1 cellular context compared by ENCODE assay signal in the genomic region with DNA sequence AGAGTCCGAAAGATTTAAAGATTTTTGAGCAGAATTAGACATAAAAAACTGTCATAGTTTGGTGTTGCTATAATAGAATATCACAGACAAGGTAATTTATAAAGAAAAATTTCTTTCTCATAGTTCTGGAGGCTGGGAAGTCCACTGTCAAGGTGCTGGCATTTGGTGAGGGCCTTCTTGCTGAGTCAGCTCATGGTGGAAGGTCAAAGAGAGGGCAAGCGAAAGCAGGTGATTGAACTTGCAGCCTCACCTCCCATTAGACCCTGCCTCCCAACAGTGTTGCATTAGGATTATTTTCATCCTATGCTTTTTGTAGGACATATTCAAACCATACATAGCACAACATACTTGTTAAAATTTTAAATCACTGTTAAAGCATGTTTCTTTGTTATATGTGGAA.
TF ChIP-seq lines count a peak whose summit lies in the region.

No MANE protein-coding gene starts in this region.

TF ChIP-seq in WTC11, 78 proteins besides CTCF, POLR2A, EP300 and RAD21:
- TF ChIP-seq, protein P1, sequence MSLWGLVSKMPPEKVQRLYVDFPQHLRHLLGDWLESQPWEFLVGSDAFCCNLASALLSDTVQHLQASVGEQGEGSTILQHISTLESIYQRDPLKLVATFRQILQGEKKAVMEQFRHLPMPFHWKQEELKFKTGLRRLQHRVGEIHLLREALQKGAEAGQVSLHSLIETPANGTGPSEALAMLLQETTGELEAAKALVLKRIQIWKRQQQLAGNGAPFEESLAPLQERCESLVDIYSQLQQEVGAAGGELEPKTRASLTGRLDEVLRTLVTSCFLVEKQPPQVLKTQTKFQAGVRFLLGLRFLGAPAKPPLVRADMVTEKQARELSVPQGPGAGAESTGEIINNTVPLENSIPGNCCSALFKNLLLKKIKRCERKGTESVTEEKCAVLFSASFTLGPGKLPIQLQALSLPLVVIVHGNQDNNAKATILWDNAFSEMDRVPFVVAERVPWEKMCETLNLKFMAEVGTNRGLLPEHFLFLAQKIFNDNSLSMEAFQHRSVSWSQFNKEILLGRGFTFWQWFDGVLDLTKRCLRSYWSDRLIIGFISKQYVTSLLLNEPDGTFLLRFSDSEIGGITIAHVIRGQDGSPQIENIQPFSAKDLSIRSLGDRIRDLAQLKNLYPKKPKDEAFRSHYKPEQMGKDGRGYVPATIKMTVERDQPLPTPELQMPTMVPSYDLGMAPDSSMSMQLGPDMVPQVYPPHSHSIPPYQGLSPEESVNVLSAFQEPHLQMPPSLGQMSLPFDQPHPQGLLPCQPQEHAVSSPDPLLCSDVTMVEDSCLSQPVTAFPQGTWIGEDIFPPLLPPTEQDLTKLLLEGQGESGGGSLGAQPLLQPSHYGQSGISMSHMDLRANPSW (CRISPR knock-in tag; conservative IDR thresholded peaks at IDR 0.05; ENCODE audit: low read depth) = no peak
- TF ChIP-seq CREM (CRISPR knock-in tag; IDR thresholded peaks at IDR 0.05) (no peak), FOXJ3 (CRISPR knock-in tag; IDR thresholded peaks at IDR 0.05; ENCODE audit: borderline replicate concordance) (no peak), MXD4 (CRISPR knock-in tag; IDR thresholded peaks at IDR 0.05; ENCODE audit: borderline replicate concordance) (no peak), GRHL2 (CRISPR knock-in tag; IDR thresholded peaks at IDR 0.05; ENCODE audit: insufficient replicate concordance, severe bottlenecking) (no peak), SMAD3 (CRISPR knock-in tag; IDR thresholded peaks at IDR 0.05; ENCODE audit: borderline replicate concordance) (no peak), ETV6 (CRISPR knock-in tag; IDR thresholded peaks at IDR 0.05) (no peak)
- TF ChIP-seq, protein P2, sequence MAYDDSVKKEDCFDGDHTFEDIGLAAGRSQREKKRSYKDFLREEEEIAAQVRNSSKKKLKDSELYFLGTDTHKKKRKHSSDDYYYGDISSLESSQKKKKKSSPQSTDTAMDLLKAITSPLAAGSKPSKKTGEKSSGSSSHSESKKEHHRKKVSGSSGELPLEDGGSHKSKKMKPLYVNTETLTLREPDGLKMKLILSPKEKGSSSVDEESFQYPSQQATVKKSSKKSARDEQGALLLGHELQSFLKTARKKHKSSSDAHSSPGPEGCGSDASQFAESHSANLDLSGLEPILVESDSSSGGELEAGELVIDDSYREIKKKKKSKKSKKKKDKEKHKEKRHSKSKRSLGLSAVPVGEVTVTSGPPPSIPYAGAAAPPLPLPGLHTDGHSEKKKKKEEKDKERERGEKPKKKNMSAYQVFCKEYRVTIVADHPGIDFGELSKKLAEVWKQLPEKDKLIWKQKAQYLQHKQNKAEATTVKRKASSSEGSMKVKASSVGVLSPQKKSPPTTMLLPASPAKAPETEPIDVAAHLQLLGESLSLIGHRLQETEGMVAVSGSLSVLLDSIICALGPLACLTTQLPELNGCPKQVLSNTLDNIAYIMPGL (CRISPR knock-in tag; IDR thresholded peaks at IDR 0.05) = no peak
- TF ChIP-seq, protein P3, sequence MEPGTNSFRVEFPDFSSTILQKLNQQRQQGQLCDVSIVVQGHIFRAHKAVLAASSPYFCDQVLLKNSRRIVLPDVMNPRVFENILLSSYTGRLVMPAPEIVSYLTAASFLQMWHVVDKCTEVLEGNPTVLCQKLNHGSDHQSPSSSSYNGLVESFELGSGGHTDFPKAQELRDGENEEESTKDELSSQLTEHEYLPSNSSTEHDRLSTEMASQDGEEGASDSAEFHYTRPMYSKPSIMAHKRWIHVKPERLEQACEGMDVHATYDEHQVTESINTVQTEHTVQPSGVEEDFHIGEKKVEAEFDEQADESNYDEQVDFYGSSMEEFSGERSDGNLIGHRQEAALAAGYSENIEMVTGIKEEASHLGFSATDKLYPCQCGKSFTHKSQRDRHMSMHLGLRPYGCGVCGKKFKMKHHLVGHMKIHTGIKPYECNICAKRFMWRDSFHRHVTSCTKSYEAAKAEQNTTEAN (CRISPR knock-in tag; IDR thresholded peaks at IDR 0.05) = no peak
- TF ChIP-seq, protein P4, sequence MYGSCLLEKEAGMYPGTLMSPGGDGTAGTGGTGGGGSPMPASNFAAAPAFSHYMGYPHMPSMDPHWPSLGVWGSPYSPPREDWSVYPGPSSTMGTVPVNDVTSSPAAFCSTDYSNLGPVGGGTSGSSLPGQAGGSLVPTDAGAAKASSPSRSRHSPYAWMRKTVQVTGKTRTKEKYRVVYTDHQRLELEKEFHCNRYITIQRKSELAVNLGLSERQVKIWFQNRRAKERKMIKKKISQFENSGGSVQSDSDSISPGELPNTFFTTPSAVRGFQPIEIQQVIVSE (CRISPR knock-in tag; IDR thresholded peaks at IDR 0.05; ENCODE audit: borderline replicate concordance) = no peak
- TF ChIP-seq, protein P5, sequence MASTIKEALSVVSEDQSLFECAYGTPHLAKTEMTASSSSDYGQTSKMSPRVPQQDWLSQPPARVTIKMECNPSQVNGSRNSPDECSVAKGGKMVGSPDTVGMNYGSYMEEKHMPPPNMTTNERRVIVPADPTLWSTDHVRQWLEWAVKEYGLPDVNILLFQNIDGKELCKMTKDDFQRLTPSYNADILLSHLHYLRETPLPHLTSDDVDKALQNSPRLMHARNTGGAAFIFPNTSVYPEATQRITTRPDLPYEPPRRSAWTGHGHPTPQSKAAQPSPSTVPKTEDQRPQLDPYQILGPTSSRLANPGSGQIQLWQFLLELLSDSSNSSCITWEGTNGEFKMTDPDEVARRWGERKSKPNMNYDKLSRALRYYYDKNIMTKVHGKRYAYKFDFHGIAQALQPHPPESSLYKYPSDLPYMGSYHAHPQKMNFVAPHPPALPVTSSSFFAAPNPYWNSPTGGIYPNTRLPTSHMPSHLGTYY (CRISPR knock-in tag; IDR thresholded peaks at IDR 0.05) = no peak
- TF ChIP-seq, protein P6, sequence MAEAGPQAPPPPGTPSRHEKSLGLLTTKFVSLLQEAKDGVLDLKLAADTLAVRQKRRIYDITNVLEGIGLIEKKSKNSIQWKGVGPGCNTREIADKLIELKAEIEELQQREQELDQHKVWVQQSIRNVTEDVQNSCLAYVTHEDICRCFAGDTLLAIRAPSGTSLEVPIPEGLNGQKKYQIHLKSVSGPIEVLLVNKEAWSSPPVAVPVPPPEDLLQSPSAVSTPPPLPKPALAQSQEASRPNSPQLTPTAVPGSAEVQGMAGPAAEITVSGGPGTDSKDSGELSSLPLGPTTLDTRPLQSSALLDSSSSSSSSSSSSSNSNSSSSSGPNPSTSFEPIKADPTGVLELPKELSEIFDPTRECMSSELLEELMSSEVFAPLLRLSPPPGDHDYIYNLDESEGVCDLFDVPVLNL (CRISPR knock-in tag; IDR thresholded peaks at IDR 0.05; ENCODE audit: borderline replicate concordance, low read depth) = no peak
- TF ChIP-seq, protein P7, sequence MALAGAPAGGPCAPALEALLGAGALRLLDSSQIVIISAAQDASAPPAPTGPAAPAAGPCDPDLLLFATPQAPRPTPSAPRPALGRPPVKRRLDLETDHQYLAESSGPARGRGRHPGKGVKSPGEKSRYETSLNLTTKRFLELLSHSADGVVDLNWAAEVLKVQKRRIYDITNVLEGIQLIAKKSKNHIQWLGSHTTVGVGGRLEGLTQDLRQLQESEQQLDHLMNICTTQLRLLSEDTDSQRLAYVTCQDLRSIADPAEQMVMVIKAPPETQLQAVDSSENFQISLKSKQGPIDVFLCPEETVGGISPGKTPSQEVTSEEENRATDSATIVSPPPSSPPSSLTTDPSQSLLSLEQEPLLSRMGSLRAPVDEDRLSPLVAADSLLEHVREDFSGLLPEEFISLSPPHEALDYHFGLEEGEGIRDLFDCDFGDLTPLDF (CRISPR knock-in tag; IDR thresholded peaks at IDR 0.05) = no peak
- TF ChIP-seq, protein P8, sequence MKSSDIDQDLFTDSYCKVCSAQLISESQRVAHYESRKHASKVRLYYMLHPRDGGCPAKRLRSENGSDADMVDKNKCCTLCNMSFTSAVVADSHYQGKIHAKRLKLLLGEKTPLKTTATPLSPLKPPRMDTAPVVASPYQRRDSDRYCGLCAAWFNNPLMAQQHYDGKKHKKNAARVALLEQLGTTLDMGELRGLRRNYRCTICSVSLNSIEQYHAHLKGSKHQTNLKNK (CRISPR knock-in tag; IDR thresholded peaks at IDR 0.05) = no peak
- TF ChIP-seq, protein P9, sequence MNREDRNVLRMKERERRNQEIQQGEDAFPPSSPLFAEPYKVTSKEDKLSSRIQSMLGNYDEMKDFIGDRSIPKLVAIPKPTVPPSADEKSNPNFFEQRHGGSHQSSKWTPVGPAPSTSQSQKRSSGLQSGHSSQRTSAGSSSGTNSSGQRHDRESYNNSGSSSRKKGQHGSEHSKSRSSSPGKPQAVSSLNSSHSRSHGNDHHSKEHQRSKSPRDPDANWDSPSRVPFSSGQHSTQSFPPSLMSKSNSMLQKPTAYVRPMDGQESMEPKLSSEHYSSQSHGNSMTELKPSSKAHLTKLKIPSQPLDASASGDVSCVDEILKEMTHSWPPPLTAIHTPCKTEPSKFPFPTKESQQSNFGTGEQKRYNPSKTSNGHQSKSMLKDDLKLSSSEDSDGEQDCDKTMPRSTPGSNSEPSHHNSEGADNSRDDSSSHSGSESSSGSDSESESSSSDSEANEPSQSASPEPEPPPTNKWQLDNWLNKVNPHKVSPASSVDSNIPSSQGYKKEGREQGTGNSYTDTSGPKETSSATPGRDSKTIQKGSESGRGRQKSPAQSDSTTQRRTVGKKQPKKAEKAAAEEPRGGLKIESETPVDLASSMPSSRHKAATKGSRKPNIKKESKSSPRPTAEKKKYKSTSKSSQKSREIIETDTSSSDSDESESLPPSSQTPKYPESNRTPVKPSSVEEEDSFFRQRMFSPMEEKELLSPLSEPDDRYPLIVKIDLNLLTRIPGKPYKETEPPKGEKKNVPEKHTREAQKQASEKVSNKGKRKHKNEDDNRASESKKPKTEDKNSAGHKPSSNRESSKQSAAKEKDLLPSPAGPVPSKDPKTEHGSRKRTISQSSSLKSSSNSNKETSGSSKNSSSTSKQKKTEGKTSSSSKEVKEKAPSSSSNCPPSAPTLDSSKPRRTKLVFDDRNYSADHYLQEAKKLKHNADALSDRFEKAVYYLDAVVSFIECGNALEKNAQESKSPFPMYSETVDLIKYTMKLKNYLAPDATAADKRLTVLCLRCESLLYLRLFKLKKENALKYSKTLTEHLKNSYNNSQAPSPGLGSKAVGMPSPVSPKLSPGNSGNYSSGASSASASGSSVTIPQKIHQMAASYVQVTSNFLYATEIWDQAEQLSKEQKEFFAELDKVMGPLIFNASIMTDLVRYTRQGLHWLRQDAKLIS (CRISPR knock-in tag; IDR thresholded peaks at IDR 0.05; ENCODE audit: borderline replicate concordance) = no peak
